In the genomic region with DNA sequence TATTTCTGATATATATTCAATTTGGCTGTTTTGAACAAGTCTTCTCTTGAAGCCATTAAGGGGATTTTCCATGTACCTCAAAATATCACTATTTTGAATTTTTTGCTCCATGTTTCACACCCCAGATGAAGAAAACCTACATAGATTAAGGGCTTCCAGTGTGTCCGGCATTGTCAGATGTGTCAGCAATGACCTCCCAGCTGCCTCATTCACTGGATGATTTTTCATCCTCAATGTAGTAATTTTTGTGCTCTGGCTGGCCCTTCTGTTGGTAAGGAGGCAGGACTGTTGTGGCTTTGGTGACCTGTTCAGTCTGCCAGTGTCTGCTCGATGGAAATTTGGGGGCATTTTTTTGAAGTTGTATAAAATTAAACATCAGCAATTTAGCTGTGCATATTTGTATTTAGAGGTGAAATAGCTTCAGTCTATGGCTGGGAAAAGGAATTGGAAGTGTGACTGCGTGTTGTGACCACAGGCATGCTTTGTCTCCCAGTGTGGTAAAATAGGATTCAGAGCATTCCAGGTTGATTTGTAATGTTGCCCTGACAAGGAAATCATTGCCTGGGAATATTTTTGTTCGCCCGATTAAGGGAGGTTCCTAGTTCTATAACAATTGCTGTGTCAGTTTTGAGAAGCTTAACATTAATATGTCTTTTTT, we compare ENCODE assay signal across 13 cellular contexts.
DNase-seq lines count a peak whose midpoint lies in the region; ATAC-seq, FAIRE-seq and TF ChIP-seq lines count a peak whose summit lies in the region.
"Had no signal": no experiment of that assay in that cellular context is flagged by ENCODE, and none has a peak within 500 bp of the region (broad histone marks: within the 10 kb centered on the region; RNA-seq: fewer than 3 reads in every experiment).

No MANE protein-coding gene starts in this region.

- H3K4me3 ChIP-seq in SJCRH30 = peak overlapping the region; percentile 19
- H3K4me3 ChIP-seq in epithelial cell of esophagus (ENCODE audit: low read length) = no peak overlapping the region
- no peak overlapping the region for H3K4me3 ChIP-seq in pancreas
- H3K4me3 ChIP-seq in HepG2 (replicated peaks in 1 of 3; ENCODE audit: insufficient read depth in 1 of 3, low read depth in 2 of 3, low read length in 3 of 3) = no peak overlapping the region
- H3K4me3 ChIP-seq: tibial artery had no signal

- CTCF ChIA-PET in HepG2 (lab: Yijun Ruan, JAX; ENCODE audit: low intra/inter-chr PET ratio, low total read pairs) = no interaction called here

- WGBS in pancreas, 2 donors = 67 to 72% methylated on average over 5 of the region's 5 CpGs
- WGBS in HepG2 (ENCODE audit: low lambda C conversion rate) = 98% methylated on average over 5 of the region's 5 CpGs

- TF ChIP-seq EP300 in HepG2 (IDR thresholded peaks at IDR 0.05; ENCODE audit: low read depth in 2 of 2, low read length in 2 of 2) = no peak
- TF ChIP-seq EP300 in HepG2 (CRISPR knock-in tag; IDR thresholded peaks at IDR 0.05; ENCODE audit: borderline replicate concordance) = no peak

- H3K27me3 ChIP-seq in SJCRH30 (no peaks in the 10 kb centered on the region), pancreas (no peaks in the 10 kb centered on the region), HepG2 (ENCODE audit: control insufficient read depth in 1 of 2, insufficient read depth in 2 of 2, low read length in 2 of 2) (no peaks in the 10 kb centered on the region)
- H3K27me3 ChIP-seq: tibial artery had no signal

- H4K20me1 ChIP-seq in HepG2 (ENCODE audit: insufficient read depth, low read length) = no peaks in the 10 kb centered on the region

- BruUV-seq in HepG2 (replicated peaks; lab: Mats Ljungman, UMichigan) = no TSS peak

- in situ Hi-C loops in HepG2 (cut with HindIII; ENCODE audit: extremely low pct_ligation_motif_present, low pct_unique_long_range_greater_than_20kb) = no loop called here

- H2AFZ ChIP-seq in HepG2 (ENCODE audit: low read length) = no peak overlapping the region

- H3K36me3 ChIP-seq in SJCRH30 = no peaks in the 10 kb centered on the region
- peaks cover 0 to 6% (median 3%) of the 10 kb centered on the region in 3 donors for H3K36me3 ChIP-seq in pancreas
- peaks cover 2 to 24% of the 10 kb centered on the region in 2 experiments; a peak in 2 of 5 replicates for H3K36me3 ChIP-seq in HepG2 (replicated peaks in 1 of 2; ENCODE audit: control insufficient read depth in 1 of 2, insufficient read depth in 2 of 2, low read length in 2 of 2)
- H3K36me3 ChIP-seq: tibial artery had no signal

- ATAC-seq in pancreas = peak; percentile 56 to 86 (median 80)
- ATAC-seq in HG02840 (IDR thresholded peaks at IDR 0.05; ENCODE audit: low FRiP score, unreplicated experiment) = no peak
- no peak for ATAC-seq in HepG2

- no peak for TF ChIP-seq POLR2A in HepG2 (IDR thresholded peaks at IDR 0.05; ENCODE audit: insufficient read depth in 1 of 2, low read depth in 2 of 2, low read length in 2 of 2)

- FAIRE-seq in pancreas (lab: Jason Lieb, UNC) = no peak
- no peak for FAIRE-seq in HepG2 (lab: Jason Lieb, UNC)
- FAIRE-seq: H1 had no signal

- intact Hi-C loops in pancreas (cut with DNase I) (no loop called here), HepG2 (cut with micrococcal nuclease; ENCODE audit: unreplicated experiment) (no loop called here)

- POLR2A ChIA-PET in HepG2 (lab: Yijun Ruan, JAX) = no interaction called here

- no peak overlapping the region for H3K9ac ChIP-seq in HepG2 (ENCODE audit: insufficient read depth, low read depth, low read length)

- no peak overlapping the region for H3K4me2 ChIP-seq in HepG2 (ENCODE audit: low read depth, low read length)

- no peak for TF ChIP-seq RAD21 in HepG2 (CRISPR knock-in tag; IDR thresholded peaks at IDR 0.05)

- DNase-seq in EL (peak; percentile 97), SJCRH30 (peak; percentile 83 to 91), epithelial cell of esophagus (ENCODE audit: low read depth) (peak; percentile 96), pancreas (peak in 2 of 6 donors; percentile 18 to 29), NCI-H1092 treated with DMSO at 0.1 percent for 48 hours (lab: John Stamatoyannopoulos, UW) (no peak), HepG2 (ENCODE audit: low spot score) (no peak)
- no peak for DNase-seq in activated CD4-positive, alpha-beta T cell treated with anti-CD3 and anti-CD28 coated beads for 1 hour
- DNase-seq: anterior cingulate cortex, hypothalamus, NCI-H1436 treated with DMSO at 0.1 percent for 48 hours, tibial artery had no signal

- H3K27ac ChIP-seq in SJCRH30 (peak overlapping the region; percentile 99), pancreas (peak overlapping the region; percentile 34 to 78 (median 64)), HepG2 (ENCODE audit: extremely low read length, insufficient read depth, low read length) (no peak overlapping the region)

- TF ChIP-seq CTCF in epithelial cell of esophagus (IDR thresholded peaks at IDR 0.05; ENCODE audit: insufficient read depth, low read depth, low read length, missing control alignments) = no peak
- no peak for TF ChIP-seq CTCF in pancreas (IDR thresholded peaks at IDR 0.05)
- no peak for TF ChIP-seq CTCF in HepG2 (CRISPR knock-in tag; IDR thresholded peaks at IDR 0.05)

- H3K9me3 ChIP-seq in SJCRH30 (replicated peaks) (no peaks in the 10 kb centered on the region), pancreas (no peaks in the 10 kb centered on the region), HepG2 (ENCODE audit: low read length) (no peaks in the 10 kb centered on the region)

- no peaks in the 10 kb centered on the region for H3K79me2 ChIP-seq in HepG2 (ENCODE audit: insufficient read depth, low read length)

- peaks cover 40% of the 10 kb centered on the region for H3K4me1 ChIP-seq in SJCRH30
- peaks cover 0 to 9% (median 7%) of the 10 kb centered on the region in 3 donors for H3K4me1 ChIP-seq in pancreas
- H3K4me1 ChIP-seq in HepG2 (ENCODE audit: insufficient read depth, low read length) = peaks cover 6% of the 10 kb centered on the region; the same call in 1 of the 2 replicates

TF ChIP-seq in HepG2, 621 proteins besides CTCF, POLR2A, EP300 and RAD21:
- TF ChIP-seq PHF21A (CRISPR knock-in tag; IDR thresholded peaks at IDR 0.05) (no peak), ZC3H4 (CRISPR knock-in tag; IDR thresholded peaks at IDR 0.05; ENCODE audit: borderline replicate concordance) (no peak), SMAD1 (CRISPR knock-in tag; IDR thresholded peaks at IDR 0.05; ENCODE audit: borderline replicate concordance, low read depth) (no peak), TEAD2 (CRISPR knock-in tag; IDR thresholded peaks at IDR 0.05) (no peak), DPF2 (CRISPR knock-in tag; IDR thresholded peaks at IDR 0.05; ENCODE audit: borderline replicate concordance, low read depth) (no peak), AGO2 (optimal IDR thresholded peaks at IDR 0.05; ENCODE audit: low read depth, low read length) (no peak), TSC22D2 (CRISPR knock-in tag; IDR thresholded peaks at IDR 0.05; ENCODE audit: borderline replicate concordance) (no peak), ZNF354B (CRISPR knock-in tag; IDR thresholded peaks at IDR 0.05) (no peak), ZNF777 (CRISPR knock-in tag; IDR thresholded peaks at IDR 0.05) (no peak), ZNF788 (CRISPR knock-in tag; IDR thresholded peaks at IDR 0.05; ENCODE audit: borderline replicate concordance) (no peak)
- TF ChIP-seq, protein P1, sequence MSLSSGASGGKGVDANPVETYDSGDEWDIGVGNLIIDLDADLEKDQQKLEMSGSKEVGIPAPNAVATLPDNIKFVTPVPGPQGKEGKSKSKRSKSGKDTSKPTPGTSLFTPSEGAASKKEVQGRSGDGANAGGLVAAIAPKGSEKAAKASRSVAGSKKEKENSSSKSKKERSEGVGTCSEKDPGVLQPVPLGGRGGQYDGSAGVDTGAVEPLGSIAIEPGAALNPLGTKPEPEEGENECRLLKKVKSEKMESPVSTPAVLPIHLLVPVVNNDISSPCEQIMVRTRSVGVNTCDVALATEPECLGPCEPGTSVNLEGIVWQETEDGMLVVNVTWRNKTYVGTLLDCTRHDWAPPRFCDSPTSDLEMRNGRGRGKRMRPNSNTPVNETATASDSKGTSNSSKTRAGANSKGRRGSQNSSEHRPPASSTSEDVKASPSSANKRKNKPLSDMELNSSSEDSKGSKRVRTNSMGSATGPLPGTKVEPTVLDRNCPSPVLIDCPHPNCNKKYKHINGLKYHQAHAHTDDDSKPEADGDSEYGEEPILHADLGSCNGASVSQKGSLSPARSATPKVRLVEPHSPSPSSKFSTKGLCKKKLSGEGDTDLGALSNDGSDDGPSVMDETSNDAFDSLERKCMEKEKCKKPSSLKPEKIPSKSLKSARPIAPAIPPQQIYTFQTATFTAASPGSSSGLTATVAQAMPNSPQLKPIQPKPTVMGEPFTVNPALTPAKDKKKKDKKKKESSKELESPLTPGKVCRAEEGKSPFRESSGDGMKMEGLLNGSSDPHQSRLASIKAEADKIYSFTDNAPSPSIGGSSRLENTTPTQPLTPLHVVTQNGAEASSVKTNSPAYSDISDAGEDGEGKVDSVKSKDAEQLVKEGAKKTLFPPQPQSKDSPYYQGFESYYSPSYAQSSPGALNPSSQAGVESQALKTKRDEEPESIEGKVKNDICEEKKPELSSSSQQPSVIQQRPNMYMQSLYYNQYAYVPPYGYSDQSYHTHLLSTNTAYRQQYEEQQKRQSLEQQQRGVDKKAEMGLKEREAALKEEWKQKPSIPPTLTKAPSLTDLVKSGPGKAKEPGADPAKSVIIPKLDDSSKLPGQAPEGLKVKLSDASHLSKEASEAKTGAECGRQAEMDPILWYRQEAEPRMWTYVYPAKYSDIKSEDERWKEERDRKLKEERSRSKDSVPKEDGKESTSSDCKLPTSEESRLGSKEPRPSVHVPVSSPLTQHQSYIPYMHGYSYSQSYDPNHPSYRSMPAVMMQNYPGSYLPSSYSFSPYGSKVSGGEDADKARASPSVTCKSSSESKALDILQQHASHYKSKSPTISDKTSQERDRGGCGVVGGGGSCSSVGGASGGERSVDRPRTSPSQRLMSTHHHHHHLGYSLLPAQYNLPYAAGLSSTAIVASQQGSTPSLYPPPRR (CRISPR knock-in tag; IDR thresholded peaks at IDR 0.05; ENCODE audit: borderline replicate concordance) = no peak

Comparison
In these comparisons a context has a peak if more than half of its experiments do, and no peak if none do; other contexts are left out.
1. DNase-seq: peak in EL (single experiment), SJCRH30 (2 of 2) and epithelial cell of esophagus (single experiment); none in NCI-H1092 treated with DMSO at 0.1 percent for 48 hours (single experiment), activated CD4-positive, alpha-beta T cell treated with anti-CD3 and anti-CD28 coated beads for 1 hour (single experiment) and HepG2 (single experiment).
2. ATAC-seq: peak in pancreas (4 of 4); none in HG02840 (single experiment) and HepG2 (single experiment).